ENCODE assay signal across 8 cellular contexts in the genomic region with DNA sequence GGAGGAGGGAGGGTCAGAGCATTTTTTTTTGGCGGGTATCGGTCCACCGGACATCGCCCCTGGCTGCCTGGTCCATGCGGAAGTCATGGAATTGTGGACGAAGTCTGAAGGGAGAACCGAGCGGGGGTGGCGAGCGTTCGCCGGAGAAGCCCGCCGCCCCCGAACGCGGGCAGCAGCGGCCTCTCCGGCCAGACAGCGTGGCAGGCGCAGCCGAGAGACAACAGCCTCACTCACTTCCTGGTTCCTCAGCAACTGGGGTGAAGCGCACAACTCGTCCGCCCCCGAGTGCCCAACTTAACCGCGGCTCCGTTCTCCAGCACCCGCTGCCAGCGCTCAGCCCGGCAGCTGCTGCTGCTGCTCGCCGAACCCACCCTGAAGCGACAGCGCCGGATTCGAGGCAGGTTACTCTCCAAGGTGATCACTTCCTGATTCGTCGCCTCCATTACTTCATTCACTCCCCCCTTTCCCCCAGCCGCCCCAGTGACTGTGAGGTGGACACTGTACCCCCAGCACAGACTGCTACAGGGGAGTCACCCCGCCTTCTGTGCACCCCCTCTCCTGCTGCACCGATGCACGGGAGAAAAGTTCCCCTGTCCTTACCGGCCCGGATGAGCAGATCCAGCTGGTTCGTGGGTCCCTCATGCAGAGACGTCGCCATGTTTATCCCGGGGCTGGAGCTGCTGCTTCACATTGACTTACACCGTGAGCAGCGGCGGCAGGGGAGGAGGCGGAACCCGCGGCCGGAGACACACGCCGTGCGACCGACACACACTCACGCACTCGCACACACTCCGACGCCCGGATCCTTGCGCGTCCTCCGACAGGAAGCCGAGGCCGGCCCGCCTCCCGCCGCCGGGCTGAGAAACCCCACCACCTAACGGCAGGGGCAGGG.
DNase-seq lines count a peak whose midpoint lies in the region; ATAC-seq and TF ChIP-seq lines count a peak whose summit lies in the region.

No MANE protein-coding gene starts in this region.

- peak overlapping the region; percentile 64 for H3K4me3 ChIP-seq in GM12875 (ENCODE audit: low read depth, low read length)
- peak overlapping the region; percentile 99 for H3K4me3 ChIP-seq in rectal smooth muscle tissue (ENCODE audit: low read length)
- H3K4me3 ChIP-seq in aorta (ENCODE audit: low read length in 2 of 2): peak overlapping the region; percentile 74 to 95

- 0 out of 2 replicates have a peak, but pooled peaks have one; percentile 22 for TF ChIP-seq CTCF in GM12875 (IDR thresholded peaks at IDR 0.05; ENCODE audit: borderline replicate concordance, insufficient read depth, low read depth, low read length)

- WGBS in aorta, 2 donors: 0 to 1% methylated on average over 73 to 76 of the region's 76 CpGs

- H3K9me3 ChIP-seq in aorta (ENCODE audit: control insufficient read depth, low read length): no peaks in the 10 kb centered on the region

- H3K27ac ChIP-seq in angular gyrus (ENCODE audit: low read depth, low read length): peak overlapping the region; percentile 94
- H3K27ac ChIP-seq in rectal smooth muscle tissue (ENCODE audit: low read depth, low read length): peak overlapping the region; percentile 94
- peak overlapping the region; percentile 32 to 88 for H3K27ac ChIP-seq in aorta (ENCODE audit: low read depth in 1 of 2, low read length in 2 of 2)

- no peaks in the 10 kb centered on the region for H3K27me3 ChIP-seq in rectal smooth muscle tissue (ENCODE audit: control insufficient read depth, insufficient read depth, low read length)
- no peaks in the 10 kb centered on the region for H3K27me3 ChIP-seq in aorta (ENCODE audit: control insufficient read depth in 1 of 2, insufficient read depth in 2 of 2, low read length in 1 of 2)

- peak; percentile 76 for DNase-seq in NCI-H1105 treated with DMSO at 0.1 percent for 48 hours (lab: John Stamatoyannopoulos, UW)
- peak; percentile 68 to 89 (median 72) for DNase-seq in T-helper 1 cell
- DNase-seq in hepatic stellate cell (ENCODE audit: low spot score): peak; percentile 77
- DNase-seq in aorta: peak; percentile 92 to 94

- intact Hi-C loops in aorta (cut with DNase I): loop anchor here (5.0 kb wide), 2 partner anchors 51 to 94 kb away; a partner anchor contains a TSS

- ATAC-seq in HG02642 (IDR thresholded peaks at IDR 0.05; ENCODE audit: poor library complexity, unreplicated experiment) (peak; percentile 64), aorta (ENCODE audit: low FRiP score) (peak; percentile 91)

- H3K4me1 ChIP-seq in rectal smooth muscle tissue (ENCODE audit: control insufficient read depth, insufficient read depth, low read length): peaks cover 12% of the 10 kb centered on the region
- no peaks in the 10 kb centered on the region for H3K4me1 ChIP-seq in aorta (ENCODE audit: control insufficient read depth in 1 of 2, insufficient read depth in 2 of 2, low read length in 2 of 2)

- H3K36me3 ChIP-seq in rectal smooth muscle tissue (ENCODE audit: control insufficient read depth, insufficient read depth, low read length) (no peaks in the 10 kb centered on the region), aorta (ENCODE audit: control insufficient read depth in 1 of 2, insufficient read depth in 2 of 2, low read length in 1 of 2) (no peaks in the 10 kb centered on the region)

- H3K9ac ChIP-seq in rectal smooth muscle tissue (ENCODE audit: low read length): peak overlapping the region; percentile 99

Comparison
In these comparisons a context has a peak if more than half of its experiments do, and no peak if none do; other contexts are left out.
1. Peak in every context shown above with its lines: DNase-seq, ATAC-seq, H3K4me3 ChIP-seq and H3K27ac ChIP-seq.